Comparison of ENCODE assay signal across 33 cellular contexts in genomic region chr2:44803100-44803424, GRCh38.
A peak's percentile ranks its signal among the peaks of the same experiment; 100 is the strongest.
DNase-seq lines count a peak whose midpoint lies in the region; ATAC-seq, FAIRE-seq and TF ChIP-seq lines count a peak whose summit lies in the region.
"Had no signal": no experiment of that assay in that cellular context is flagged by ENCODE, and none has a peak within 500 bp of the region (broad histone marks: within the 10 kb centered on the region; RNA-seq: fewer than 3 reads in every experiment).

No MANE protein-coding gene starts in this region.

- TF ChIP-seq CTCF in mammary epithelial cell (conservative IDR thresholded peaks at IDR 0.05 in 1 of 2, IDR thresholded peaks at IDR 0.05 in 1 of 2; ENCODE audit: extremely low read depth in 1 of 2, insufficient read depth in 1 of 2, low read depth in 1 of 2, low read length in 2 of 2) (no peak), breast epithelium (IDR thresholded peaks at IDR 0.05) (no peak), astrocyte (IDR thresholded peaks at IDR 0.05; ENCODE audit: insufficient read depth, low read depth, low read length) (no peak), retinal pigment epithelial cell (conservative IDR thresholded peaks at IDR 0.05; ENCODE audit: low read depth, low read length) (no peak)

- H3K36me3 ChIP-seq in mammary epithelial cell (ENCODE audit: insufficient read depth, low read length) (no peaks in the 10 kb centered on the region), breast epithelium (no peaks in the 10 kb centered on the region), astrocyte (ENCODE audit: insufficient read depth, low read length) (no peaks in the 10 kb centered on the region)
- H3K36me3 ChIP-seq: BE2C, HAP-1, heart left ventricle, MG63, spleen, suprapubic skin, uterus, WERI-Rb-1 had no signal

- no peaks in the 10 kb centered on the region for H3K9me3 Mint-ChIP-seq in astrocyte (ENCODE audit: unreplicated experiment)
- H3K9me3 Mint-ChIP-seq: activated T-helper 1 cell treated with anti-CD3 and anti-CD28 coated beads, Interleukin-12 subunit alpha, Interleukin-12 subunit beta, Interleukin-2, Interleukin-4 antibody, amounts not matched to agents 30 ng/mL and 10 ng/mL and 1 ng/mL, durations not matched to agents 14 hours and 24 hours and 36 hours; stimulated activated effector memory CD8-positive, alpha-beta T cell treated with anti-CD3 and anti-CD28 coated beads, Interleukin-12 subunit alpha, Interleukin-12 subunit beta, amount 100 ng/mL, for 72 hours; T-helper 2 cell treated with Interferon-gamma antibody and Interleukin-4, amounts not matched to agents 5 μg/mL and 100 μg/mL, for 36 hours had no signal

- in situ Hi-C loops in mammary epithelial cell (cut with MboI; ENCODE audit: low sequenced_read_pairs in 2 of 2), result no loop called here

- H3K27me3 ChIP-seq in mammary epithelial cell (ENCODE audit: insufficient read depth, low read length) (peaks cover 28% of the 10 kb centered on the region), breast epithelium (peaks cover 0 to 91% of the 10 kb centered on the region in 2 donors), astrocyte (ENCODE audit: insufficient read depth, low read length) (peaks cover 92% of the 10 kb centered on the region)
- H3K27me3 ChIP-seq: BE2C had no signal

- H2AFZ ChIP-seq in mammary epithelial cell (ENCODE audit: low read depth, low read length), result peak overlapping the region; percentile 69
- no peak overlapping the region for H2AFZ ChIP-seq in astrocyte (ENCODE audit: low read depth, low read length)

- H3K27ac ChIP-seq in mammary epithelial cell (ENCODE audit: insufficient read depth, low read depth, low read length) (no peak overlapping the region), breast epithelium (no peak overlapping the region), astrocyte (ENCODE audit: low read depth, low read length) (no peak overlapping the region)
- H3K27ac ChIP-seq: A549, epithelial cell of prostate, heart left ventricle, spleen, suprapubic skin, uterus, WERI-Rb-1 had no signal

- DNase-seq in mammary epithelial cell, result no peak
- no peak for DNase-seq in breast epithelium (ENCODE audit: low spot score in 2 of 2)
- DNase-seq in astrocyte (ENCODE audit: low read depth), result no peak
- DNase-seq in retinal pigment epithelial cell (ENCODE audit: low read depth), result no peak
- DNase-seq: activated CD4-positive, alpha-beta T cell treated with anti-CD3 and anti-CD28 coated beads, Interleukin-2, amount 50 U/mL, for 1 hour; activated naive CD4-positive, alpha-beta T cell treated with anti-CD3 and anti-CD28 coated beads, Interleukin-2, amount 50 U/mL, for 16 hours; aorta; BE2C; cerebellar nuclear complex; DMS79; heart left ventricle; MG63; NCI-H1417; NCI-H2081 treated with DMSO at 0.1 percent for 48 hours; NCI-H446; nucleus accumbens; OCI-M1; spleen; stimulated activated CD4-positive, alpha-beta T cell treated with anti-CD3 and anti-CD28 coated beads, Interleukin-2, amount 100 ng/mL, for 48 hours; uterus; WERI-Rb-1 had no signal

- peaks cover 6% of the 10 kb centered on the region for H3K4me1 Mint-ChIP-seq in astrocyte (ENCODE audit: low read depth, unreplicated experiment)
- H3K4me1 Mint-ChIP-seq: stimulated activated effector memory CD8-positive, alpha-beta T cell treated with anti-CD3 and anti-CD28 coated beads, Interleukin-12 subunit alpha, Interleukin-12 subunit beta, amount 100 ng/mL, for 72 hours had no signal

- H4K20me1 ChIP-seq in mammary epithelial cell (ENCODE audit: insufficient read depth, low read length) (no peaks in the 10 kb centered on the region), astrocyte (ENCODE audit: insufficient read depth, low read length) (no peaks in the 10 kb centered on the region)

- H3K4me1 ChIP-seq in mammary epithelial cell (ENCODE audit: insufficient read depth, low read length), result no peaks in the 10 kb centered on the region
- H3K4me1 ChIP-seq in breast epithelium, result no peaks in the 10 kb centered on the region
- H3K4me1 ChIP-seq in astrocyte (ENCODE audit: insufficient read depth, low read length), result peaks cover 6% of the 10 kb centered on the region
- H3K4me1 ChIP-seq: A549, BE2C had no signal

- no peak overlapping the region for H3K4me3 ChIP-seq in mammary epithelial cell (replicated peaks in 1 of 3; ENCODE audit: insufficient read depth in 1 of 3, low read depth in 2 of 3, low read length in 3 of 3)
- peak overlapping the region in 1 of 3 donors; percentile 51 for H3K4me3 ChIP-seq in breast epithelium
- H3K4me3 ChIP-seq in astrocyte (ENCODE audit: insufficient read depth, low read depth, low read length), result no peak overlapping the region
- H3K4me3 ChIP-seq in iPS-18c (ENCODE audit: insufficient read depth, low read depth, low read length), result peak overlapping the region; percentile 42; the same call in 1 of the 2 replicates
- peak overlapping the region; percentile 49 for H3K4me3 ChIP-seq in retinal pigment epithelial cell (ENCODE audit: low read length)
- H3K4me3 ChIP-seq: A549, K562, MG63, uterus had no signal

- intact Hi-C loops in mammary epithelial cell (cut with micrococcal nuclease), result no loop called here
- intact Hi-C loops in breast epithelium (cut with DNase I; ENCODE audit: low total_unique reads), result no loop called here

- no peaks in the 10 kb centered on the region for H3K36me3 Mint-ChIP-seq in astrocyte (ENCODE audit: low read depth, unreplicated experiment)
- H3K36me3 Mint-ChIP-seq: stimulated activated effector memory CD8-positive, alpha-beta T cell treated with anti-CD3 and anti-CD28 coated beads, Interleukin-12 subunit alpha, Interleukin-12 subunit beta, amount 100 ng/mL, for 72 hours had no signal

- peaks cover 74% of the 10 kb centered on the region for H3K27me3 Mint-ChIP-seq in astrocyte (ENCODE audit: low read depth, unreplicated experiment)

- no peak for ATAC-seq in HG02884 (IDR thresholded peaks at IDR 0.05; ENCODE audit: unreplicated experiment)
- ATAC-seq in HG02970 (IDR thresholded peaks at IDR 0.05; ENCODE audit: low FRiP score, unreplicated experiment), result no peak
- ATAC-seq in HG03159 (IDR thresholded peaks at IDR 0.05; ENCODE audit: unreplicated experiment), result no peak
- ATAC-seq: A549; heart left ventricle; stimulated activated effector memory CD8-positive, alpha-beta T cell treated with anti-CD3 and anti-CD28 coated beads, Interleukin-12 subunit alpha, Interleukin-12 subunit beta, amount 100 ng/mL, for 72 hours had no signal

- H3K9me3 ChIP-seq in mammary epithelial cell (replicated peaks; ENCODE audit: insufficient read depth, low read length) (no peaks in the 10 kb centered on the region), breast epithelium (no peaks in the 10 kb centered on the region), astrocyte (ENCODE audit: insufficient read depth, low read depth, low read length) (no peaks in the 10 kb centered on the region), iPS-18c (ENCODE audit: control insufficient read depth, insufficient read depth, low read length) (no peaks in the 10 kb centered on the region)
- H3K9me3 ChIP-seq: A549, BE2C, HAP-1, heart left ventricle, MG63, spleen, suprapubic skin, uterus had no signal

- no peak overlapping the region for H3K4me3 Mint-ChIP-seq in astrocyte (ENCODE audit: unreplicated experiment)
- H3K4me3 Mint-ChIP-seq: activated T-helper 1 cell treated with anti-CD3 and anti-CD28 coated beads, Interleukin-12 subunit alpha, Interleukin-12 subunit beta, Interleukin-2, Interleukin-4 antibody, amounts not matched to agents 30 ng/mL and 10 ng/mL and 1 ng/mL, durations not matched to agents 14 hours and 24 hours and 36 hours; stimulated activated effector memory CD8-positive, alpha-beta T cell treated with anti-CD3 and anti-CD28 coated beads, Interleukin-12 subunit alpha, Interleukin-12 subunit beta, amount 100 ng/mL, for 72 hours; T-helper 2 cell treated with Interferon-gamma antibody and Interleukin-4, amounts not matched to agents 5 μg/mL and 100 μg/mL, for 36 hours had no signal

- WGBS in mammary epithelial cell (ENCODE audit: low coverage, missing lambda C conversion rate), result 62% methylated on average over 10 of the region's 10 CpGs

- H3K4me2 ChIP-seq in mammary epithelial cell (ENCODE audit: insufficient read depth, low read depth, low read length) (no peak overlapping the region), astrocyte (ENCODE audit: low read length) (peak overlapping the region; percentile 25)
- H3K4me2 ChIP-seq: A549 had no signal

- no peak overlapping the region for H3K27ac Mint-ChIP-seq in astrocyte (ENCODE audit: unreplicated experiment)
- H3K27ac Mint-ChIP-seq: activated T-helper 1 cell treated with anti-CD3 and anti-CD28 coated beads, Interleukin-12 subunit alpha, Interleukin-12 subunit beta, Interleukin-2, Interleukin-4 antibody, amounts not matched to agents 30 ng/mL and 10 ng/mL and 1 ng/mL, durations not matched to agents 14 hours and 24 hours and 36 hours; stimulated activated effector memory CD8-positive, alpha-beta T cell treated with anti-CD3 and anti-CD28 coated beads, Interleukin-12 subunit alpha, Interleukin-12 subunit beta, amount 100 ng/mL, for 72 hours; T-helper 2 cell treated with Interferon-gamma antibody and Interleukin-4, amounts not matched to agents 5 μg/mL and 100 μg/mL, for 36 hours had no signal

- BruUV-seq in mammary epithelial cell (replicated peaks; lab: Mats Ljungman, UMichigan), result no TSS peak

- FAIRE-seq in astrocyte (lab: Jason Lieb, UNC), result no peak
- FAIRE-seq: K562 had no signal

- no peak for TF ChIP-seq POLR2A in breast epithelium (IDR thresholded peaks at IDR 0.05)

- dilution Hi-C loops in mammary epithelial cell (cut with HindIII; ENCODE audit: low sequenced_read_pairs), result no loop called here

- no peak overlapping the region for H3K9ac ChIP-seq in mammary epithelial cell (ENCODE audit: insufficient read depth, low read length)
- no peak overlapping the region for H3K9ac ChIP-seq in astrocyte (ENCODE audit: low read length)

- CTCF ChIA-PET in mammary epithelial cell (lab: Charles Lee; ENCODE audit: low non-redundant PET), result no interaction called here

- H3K79me2 ChIP-seq in mammary epithelial cell (ENCODE audit: insufficient read depth, low read length) (no peaks in the 10 kb centered on the region), astrocyte (ENCODE audit: insufficient read depth, low read length) (no peaks in the 10 kb centered on the region)

Comparison
In these comparisons a context has a peak if more than half of its experiments do, and no peak if none do; other contexts are left out.
1. H3K4me3 ChIP-seq: peak in iPS-18c (single experiment) and retinal pigment epithelial cell (single experiment); none in mammary epithelial cell (0 of 3) and astrocyte (single experiment).